Comparison of ENCODE assay signal across 11 cellular contexts in the genomic region with DNA sequence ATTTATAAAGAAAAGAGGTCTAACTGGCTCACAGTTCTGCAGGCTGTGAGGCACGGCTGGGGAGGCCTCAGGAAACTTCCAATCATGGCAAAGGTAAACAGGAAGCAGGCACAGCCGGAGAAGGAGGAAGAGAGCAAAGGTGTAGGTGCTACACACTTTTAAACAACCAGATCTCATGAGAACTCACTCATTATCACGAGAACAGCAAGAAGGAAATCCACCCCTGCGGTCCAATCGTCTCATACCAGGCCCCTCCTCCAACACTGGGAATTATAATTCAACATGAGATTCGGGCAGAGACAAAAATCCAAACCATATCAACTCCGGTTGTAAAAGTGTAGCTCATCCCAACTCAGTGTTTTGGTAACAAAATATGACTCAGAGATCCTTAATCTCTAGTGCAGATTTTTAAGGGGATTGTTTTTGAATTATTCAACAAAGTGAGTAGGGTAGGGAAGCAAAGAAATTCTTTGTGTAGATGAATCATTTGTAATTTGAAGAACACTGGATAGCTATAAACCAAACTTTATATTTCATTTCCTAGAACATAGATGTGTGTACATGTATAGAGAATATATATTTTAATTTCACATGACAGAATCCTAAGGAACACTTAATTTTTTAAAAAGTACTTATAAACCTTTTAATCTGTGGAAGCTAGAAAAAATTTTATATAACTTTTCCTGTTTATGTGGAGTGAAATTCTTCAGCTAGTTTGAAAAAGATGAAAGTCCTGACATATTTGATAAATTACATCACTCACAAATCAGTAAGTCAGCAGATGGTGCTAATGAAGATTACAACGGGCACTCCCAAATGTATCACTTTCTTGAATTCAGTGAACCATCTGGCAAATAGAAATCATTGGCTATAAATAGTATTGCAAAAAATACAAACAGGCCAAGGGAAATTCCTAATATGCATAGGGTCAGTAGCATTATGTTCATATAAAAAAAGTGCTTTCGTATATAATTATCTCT.
DNase-seq lines count a peak whose midpoint lies in the region; ATAC-seq, FAIRE-seq and TF ChIP-seq lines count a peak whose summit lies in the region.
"Had no signal": no experiment of that assay in that cellular context is flagged by ENCODE, and none has a peak within 500 bp of the region (broad histone marks: within the 10 kb centered on the region; RNA-seq: fewer than 3 reads in every experiment).

No MANE protein-coding gene starts in this region.

- H3K9me2 ChIP-seq in hepatocyte (replicated peaks; ENCODE audit: insufficient read depth): no peaks in the 10 kb centered on the region

- 78% methylated on average over 9 of the region's 9 CpGs for WGBS in hepatocyte (ENCODE audit: low lambda C conversion rate, missing lambda C conversion rate)

- H3K27me3 ChIP-seq in SJSA1 (replicated peaks) (no peaks in the 10 kb centered on the region), hepatocyte (no peaks in the 10 kb centered on the region)
- H3K27me3 ChIP-seq: gastrocnemius medialis had no signal

- no peaks in the 10 kb centered on the region for H3K79me2 ChIP-seq in hepatocyte

- H3K4me3 ChIP-seq in SJSA1 (peak overlapping the region; percentile 2; the same call in 1 of the 2 replicates), fibroblast of pulmonary artery (replicated peaks; ENCODE audit: low read depth, low read length) (peak overlapping the region; percentile 3), hepatocyte (no peak overlapping the region)
- H3K4me3 ChIP-seq: gastrocnemius medialis had no signal

- peaks cover 20% of the 10 kb centered on the region for H3K4me1 ChIP-seq in SJSA1 (replicated peaks)
- no peaks in the 10 kb centered on the region for H3K4me1 ChIP-seq in hepatocyte (ENCODE audit: insufficient read depth)
- H3K4me1 ChIP-seq: gastrocnemius medialis had no signal

- H4K20me1 ChIP-seq in hepatocyte (ENCODE audit: insufficient read depth, poor library complexity, severe bottlenecking): no peaks in the 10 kb centered on the region

- DNase-seq in H54 (ENCODE audit: insufficient read length, low spot score) (peak; percentile 8), SJSA1 (ENCODE audit: low read depth in 1 of 2, low spot score in 2 of 2) (peak; percentile 66 to 86), fibroblast of pulmonary artery (ENCODE audit: low read depth) (peak; percentile 55), stromal cell of bone marrow (ENCODE audit: low read depth) (peak; percentile 54), NCI-H187 treated with DMSO at 0.1 percent for 48 hours (lab: John Stamatoyannopoulos, UW) (no peak), hepatocyte (ENCODE audit: low spot score) (no peak)
- DNase-seq: activated CD4-positive, CD25-positive, alpha-beta regulatory T cell treated with anti-CD3 and anti-CD28 coated beads, Interleukin-2, amount 50 U/mL, for 72 hours; gastrocnemius medialis had no signal

- TF ChIP-seq POLR2A in H54 (IDR thresholded peaks at IDR 0.05; ENCODE audit: low read depth, low read length): no peak

- H3K4me2 ChIP-seq in hepatocyte: no peak overlapping the region

- ATAC-seq in HG02798 (IDR thresholded peaks at IDR 0.05; ENCODE audit: poor library complexity, unreplicated experiment): no peak
- ATAC-seq: activated naive CD4-positive, alpha-beta T cell treated with anti-CD3 and anti-CD28 coated beads, Interleukin-2, amount 50 U/mL, for 72 hours; gastrocnemius medialis; natural killer cell treated with Interleukin-12 subunit alpha and Interleukin-12 subunit beta and Interleukin-15 and Interleukin-18, amount 100 ng/mL, for 72 hours had no signal

- peak overlapping the region; percentile 57 for H3K27ac ChIP-seq in SJSA1
- no peak overlapping the region for H3K27ac ChIP-seq in hepatocyte
- H3K27ac ChIP-seq: gastrocnemius medialis had no signal

- no peak overlapping the region for H2AFZ ChIP-seq in hepatocyte

- H3K9me3 ChIP-seq in SJSA1 (replicated peaks): no peaks in the 10 kb centered on the region
- H3K9me3 ChIP-seq in hepatocyte (ENCODE audit: low read depth): no peaks in the 10 kb centered on the region
- H3K9me3 ChIP-seq: gastrocnemius medialis had no signal

- TF ChIP-seq CTCF in fibroblast of pulmonary artery (IDR thresholded peaks at IDR 0.05; ENCODE audit: low read length, missing control alignments) (no peak), hepatocyte (IDR thresholded peaks at IDR 0.05; ENCODE audit: poor library complexity) (no peak)

- H3K36me3 ChIP-seq in SJSA1 (no peaks in the 10 kb centered on the region), hepatocyte (replicated peaks; ENCODE audit: insufficient read depth, low read depth) (no peaks in the 10 kb centered on the region)
- H3K36me3 ChIP-seq: gastrocnemius medialis had no signal

- FAIRE-seq in H54 (lab: Jason Lieb, UNC): peak; percentile 92

Comparison
In these comparisons a context has a peak if more than half of its experiments do, and no peak if none do; other contexts are left out.
1. DNase-seq: peak in H54 (single experiment), SJSA1 (2 of 2), fibroblast of pulmonary artery (single experiment) and stromal cell of bone marrow (single experiment); none in NCI-H187 treated with DMSO at 0.1 percent for 48 hours (single experiment) and hepatocyte (single experiment).